In genomic region chr5:6606884-6607558, GRCh38 we compare ENCODE assay signal across 24 cellular contexts. TPM values are rescaled to one million over a fixed set of nuclear protein-coding genes. Genes with fewer than 3 reads are reported as not detected.
DNase-seq lines count a peak whose midpoint lies in the region; ATAC-seq and TF ChIP-seq lines count a peak whose summit lies in the region.
"Had no signal": no experiment of that assay in that cellular context is flagged by ENCODE, and none has a peak within 500 bp of the region (broad histone marks: within the 10 kb centered on the region; RNA-seq: fewer than 3 reads in every experiment).

No MANE protein-coding gene starts in this region.

- DNase-seq in activated CD4-positive, alpha-beta T cell treated with anti-CD3 and anti-CD28 coated beads, Interleukin-2, amount 10 ng/mL, durations not matched to agents 24 days and 14 days, result no peak
- DNase-seq in activated CD4-positive, alpha-beta T cell treated with anti-CD3 and anti-CD28 coated beads for 36 hours, result no peak
- peak; percentile 99 for DNase-seq in MV-4-11 (lab: John Stamatoyannopoulos, UW)
- peak; percentile 32 for DNase-seq in osteocyte (ENCODE audit: extremely low spot score, unreplicated experiment)
- no peak for DNase-seq in SIG-M5 treated with dmso at 0.1 percent for 504 hours (lab: John Stamatoyannopoulos, UW; ENCODE audit: unreplicated experiment)
- DNase-seq: CD4-positive, alpha-beta memory T cell; esophagus squamous epithelium; left colon; NCI-H1105 treated with DMSO at 0.1 percent for 48 hours; NCI-H2029; NCI-H526; posterior cingulate gyrus; right lobe of liver; stimulated activated CD4-positive, alpha-beta T cell treated with anti-CD3 and anti-CD28 coated beads, Interleukin-2, amount 100 ng/mL, for 48 hours; T-helper 9 cell had no signal

- H3K36me3 Mint-ChIP-seq in activated CD4-positive, alpha-beta T cell treated with anti-CD3 and anti-CD28 coated beads, Interleukin-2, amount 10 ng/mL, durations not matched to agents 24 days and 14 days (ENCODE audit: low read depth), result peaks cover 74% of the 10 kb centered on the region
- peaks cover 70% of the 10 kb centered on the region for H3K36me3 Mint-ChIP-seq in activated CD4-positive, alpha-beta T cell treated with anti-CD3 and anti-CD28 coated beads for 36 hours (ENCODE audit: low read depth)
- peaks cover 56% of the 10 kb centered on the region for H3K36me3 Mint-ChIP-seq in osteocyte (ENCODE audit: unreplicated experiment)
- H3K36me3 Mint-ChIP-seq in stimulated activated memory B cell treated with anti-CD40 and anti-IgM and Interleukin-4, amounts not matched to agents 10 μg/mL and 1 μg/mL and 100 μg/mL, for 72 hours, result peaks cover 79% of the 10 kb centered on the region

- no peak for ATAC-seq in activated CD4-positive, alpha-beta T cell treated with anti-CD3 and anti-CD28 coated beads for 36 hours
- no peak for ATAC-seq in HG02870 (IDR thresholded peaks at IDR 0.05; ENCODE audit: unreplicated experiment)
- ATAC-seq in stimulated activated memory B cell treated with anti-CD40 and anti-IgM and Interleukin-4, amounts not matched to agents 10 μg/mL and 1 μg/mL and 100 μg/mL, for 72 hours, result no peak
- ATAC-seq: activated naive CD4-positive, alpha-beta T cell treated with anti-CD3 and anti-CD28 coated beads, Interleukin-2, amount 50 U/mL, for 72 hours; activated T-helper 17 cell treated with anti-CD3 and anti-CD28 coated beads, Interleukin-2, amount 50 U/mL, for 72 hours; left colon; right lobe of liver; WTC11 had no signal

- no peaks in the 10 kb centered on the region for H3K27me3 Mint-ChIP-seq in activated CD4-positive, alpha-beta T cell treated with anti-CD3 and anti-CD28 coated beads, Interleukin-2, amount 10 ng/mL, durations not matched to agents 24 days and 14 days
- H3K27me3 Mint-ChIP-seq in activated CD4-positive, alpha-beta T cell treated with anti-CD3 and anti-CD28 coated beads for 36 hours, result no peaks in the 10 kb centered on the region
- no peaks in the 10 kb centered on the region for H3K27me3 Mint-ChIP-seq in osteocyte (ENCODE audit: unreplicated experiment)
- no peaks in the 10 kb centered on the region for H3K27me3 Mint-ChIP-seq in stimulated activated memory B cell treated with anti-CD40 and anti-IgM and Interleukin-4, amounts not matched to agents 10 μg/mL and 1 μg/mL and 100 μg/mL, for 72 hours
- H3K27me3 Mint-ChIP-seq: activated T-helper 17 cell treated with anti-CD3 and anti-CD28 coated beads, Interleukin-2, amount 50 U/mL, for 72 hours; CD4-positive, alpha-beta memory T cell had no signal

- CTCF ChIA-PET in activated CD4-positive, alpha-beta T cell treated with anti-CD3 and anti-CD28 coated beads for 36 hours (lab: Charles Lee), result no interaction called here

- no peak overlapping the region for H3K4me3 Mint-ChIP-seq in activated CD4-positive, alpha-beta T cell treated with anti-CD3 and anti-CD28 coated beads, Interleukin-2, amount 10 ng/mL, durations not matched to agents 24 days and 14 days
- H3K4me3 Mint-ChIP-seq in activated CD4-positive, alpha-beta T cell treated with anti-CD3 and anti-CD28 coated beads for 36 hours, result no peak overlapping the region
- H3K4me3 Mint-ChIP-seq in osteocyte (ENCODE audit: unreplicated experiment), result no peak overlapping the region
- no peak overlapping the region for H3K4me3 Mint-ChIP-seq in stimulated activated memory B cell treated with anti-CD40 and anti-IgM and Interleukin-4, amounts not matched to agents 10 μg/mL and 1 μg/mL and 100 μg/mL, for 72 hours
- H3K4me3 Mint-ChIP-seq: activated T-helper 17 cell treated with anti-CD3 and anti-CD28 coated beads, Interleukin-2, amount 50 U/mL, for 72 hours; CD4-positive, alpha-beta memory T cell; neural crest cell; WTC11 had no signal

- TF ChIP-seq CTCF in VCaP (conservative IDR thresholded peaks at IDR 0.05) (no peak), osteocyte (IDR thresholded peaks at IDR 0.05) (no peak)

- intact Hi-C loops in activated CD4-positive, alpha-beta T cell treated with anti-CD3 and anti-CD28 coated beads, Interleukin-2, amount 10 ng/mL, durations not matched to agents 24 days and 14 days (cut with micrococcal nuclease), result no loop called here
- intact Hi-C loops in activated CD4-positive, alpha-beta T cell treated with anti-CD3 and anti-CD28 coated beads for 36 hours (cut with DNase I, micrococcal nuclease), result loop anchor here in 1 of 2 experiments (10.0 kb wide), 1 partner anchor 232 kb away; the partner anchor contains the start of gene MED10

- H3K27ac ChIP-seq in VCaP, result 0 out of 2 replicates have a peak overlapping the region, but pooled peaks have one; percentile 3
- H3K27ac ChIP-seq: cardiac muscle cell, esophagus squamous epithelium, suprapubic skin had no signal

- peak overlapping the region; percentile 11 for H3K27ac Mint-ChIP-seq in activated CD4-positive, alpha-beta T cell treated with anti-CD3 and anti-CD28 coated beads, Interleukin-2, amount 10 ng/mL, durations not matched to agents 24 days and 14 days
- no peak overlapping the region for H3K27ac Mint-ChIP-seq in activated CD4-positive, alpha-beta T cell treated with anti-CD3 and anti-CD28 coated beads for 36 hours
- no peak overlapping the region for H3K27ac Mint-ChIP-seq in osteocyte (ENCODE audit: unreplicated experiment)
- no peak overlapping the region for H3K27ac Mint-ChIP-seq in stimulated activated memory B cell treated with anti-CD40 and anti-IgM and Interleukin-4, amounts not matched to agents 10 μg/mL and 1 μg/mL and 100 μg/mL, for 72 hours
- H3K27ac Mint-ChIP-seq: activated T-helper 17 cell treated with anti-CD3 and anti-CD28 coated beads, Interleukin-2, amount 50 U/mL, for 72 hours; WTC11 had no signal

- no peaks in the 10 kb centered on the region for H3K9me3 Mint-ChIP-seq in activated CD4-positive, alpha-beta T cell treated with anti-CD3 and anti-CD28 coated beads, Interleukin-2, amount 10 ng/mL, durations not matched to agents 24 days and 14 days
- no peaks in the 10 kb centered on the region for H3K9me3 Mint-ChIP-seq in activated CD4-positive, alpha-beta T cell treated with anti-CD3 and anti-CD28 coated beads for 36 hours (ENCODE audit: low read depth)
- no peaks in the 10 kb centered on the region for H3K9me3 Mint-ChIP-seq in osteocyte (ENCODE audit: unreplicated experiment)
- no peaks in the 10 kb centered on the region for H3K9me3 Mint-ChIP-seq in stimulated activated memory B cell treated with anti-CD40 and anti-IgM and Interleukin-4, amounts not matched to agents 10 μg/mL and 1 μg/mL and 100 μg/mL, for 72 hours
- H3K9me3 Mint-ChIP-seq: activated naive CD4-positive, alpha-beta T cell treated with anti-CD3 and anti-CD28 coated beads, Interleukin-2, amount 50 U/mL, for 72 hours; activated T-helper 17 cell treated with anti-CD3 and anti-CD28 coated beads, Interleukin-2, amount 50 U/mL, for 72 hours; neural crest cell; WTC11 had no signal

- peaks cover 4% of the 10 kb centered on the region for H3K4me1 Mint-ChIP-seq in activated CD4-positive, alpha-beta T cell treated with anti-CD3 and anti-CD28 coated beads, Interleukin-2, amount 10 ng/mL, durations not matched to agents 24 days and 14 days
- H3K4me1 Mint-ChIP-seq in activated CD4-positive, alpha-beta T cell treated with anti-CD3 and anti-CD28 coated beads for 36 hours, result no peaks in the 10 kb centered on the region
- H3K4me1 Mint-ChIP-seq in osteocyte (ENCODE audit: unreplicated experiment), result no peaks in the 10 kb centered on the region
- no peaks in the 10 kb centered on the region for H3K4me1 Mint-ChIP-seq in stimulated activated memory B cell treated with anti-CD40 and anti-IgM and Interleukin-4, amounts not matched to agents 10 μg/mL and 1 μg/mL and 100 μg/mL, for 72 hours
- H3K4me1 Mint-ChIP-seq: activated T-helper 17 cell treated with anti-CD3 and anti-CD28 coated beads, Interleukin-2, amount 50 U/mL, for 72 hours; CD4-positive, alpha-beta memory T cell; neural crest cell; WTC11 had no signal

- POLR2A ChIA-PET in activated CD4-positive, alpha-beta T cell treated with anti-CD3 and anti-CD28 coated beads for 36 hours (lab: Charles Lee), result no interaction called here

RNA-seq across cellular contexts. Expression of gene NSUN2, which starts 25.8 kb away (rescaled TPM):
- total RNA-seq in activated CD4-positive, alpha-beta T cell treated with anti-CD3 and anti-CD28 coated beads, Interleukin-2, amount 10 ng/mL, durations not matched to agents 24 days and 14 days, result 138 and 140 TPM in 2 replicates
- total RNA-seq in activated CD4-positive, alpha-beta T cell treated with anti-CD3 and anti-CD28 coated beads for 36 hours, result 10 to 100 TPM; 91.1 to 97.1 TPM
- total RNA-seq in osteocyte, result 48.7 and 50.1 TPM in 2 replicates

RNA-seq across cellular contexts. Expression of gene SRD5A1, which starts 26.2 kb away (rescaled TPM):
- 14.8 and 16.6 TPM in 2 replicates for total RNA-seq in activated CD4-positive, alpha-beta T cell treated with anti-CD3 and anti-CD28 coated beads, Interleukin-2, amount 10 ng/mL, durations not matched to agents 24 days and 14 days
- total RNA-seq in activated CD4-positive, alpha-beta T cell treated with anti-CD3 and anti-CD28 coated beads for 36 hours, result 10 to 100 TPM in 1 of 2 experiments, 1 to 10 TPM in 1; 7.6 to 11.1 TPM
- 25.0 and 28.5 TPM in 2 replicates for total RNA-seq in osteocyte

Comparison
In these comparisons a context has a peak if more than half of its experiments do, and no peak if none do; other contexts are left out.
1. DNase-seq: peak in MV-4-11 (single experiment) and osteocyte (single experiment); none in activated CD4-positive, alpha-beta T cell treated with anti-CD3 and anti-CD28 coated beads, Interleukin-2, amount 10 ng/mL, durations not matched to agents 24 days and 14 days (single experiment), activated CD4-positive, alpha-beta T cell treated with anti-CD3 and anti-CD28 coated beads for 36 hours (single experiment) and SIG-M5 treated with dmso at 0.1 percent for 504 hours (single experiment).